8 cellular contexts compared by ENCODE assay signal in genomic region chr14:93013368-93013719, GRCh38.
DNase-seq lines count a peak whose midpoint lies in the region; ATAC-seq and TF ChIP-seq lines count a peak whose summit lies in the region.

No MANE protein-coding gene starts in this region.

- no peak for ATAC-seq in CD8-positive, alpha-beta T cell
- ATAC-seq in natural killer cell (peak in 1 of 3 donors; percentile 29), HG02973 (IDR thresholded peaks at IDR 0.05; ENCODE audit: unreplicated experiment) (no peak), GM18858 (IDR thresholded peaks at IDR 0.05; ENCODE audit: unreplicated experiment) (no peak)
- no peak for ATAC-seq in CD4-positive, alpha-beta T cell (ENCODE audit: poor library complexity)

- intact Hi-C loops in CD8-positive, alpha-beta T cell (cut with DNase I, micrococcal nuclease), result no loop called here
- intact Hi-C loops in natural killer cell (cut with micrococcal nuclease), result no loop called here
- intact Hi-C loops in CD4-positive, alpha-beta T cell (cut with DNase I, micrococcal nuclease), result no loop called here

- peaks cover 42% of the 10 kb centered on the region for H3K36me3 Mint-ChIP-seq in CD8-positive, alpha-beta T cell
- H3K36me3 Mint-ChIP-seq in natural killer cell, result no peaks in the 10 kb centered on the region
- H3K36me3 Mint-ChIP-seq in CD4-positive, alpha-beta T cell (ENCODE audit: low read depth), result peaks cover 5% of the 10 kb centered on the region

- no peak overlapping the region for H3K4me3 Mint-ChIP-seq in CD8-positive, alpha-beta T cell
- no peak overlapping the region for H3K4me3 Mint-ChIP-seq in natural killer cell
- H3K4me3 Mint-ChIP-seq in CD4-positive, alpha-beta T cell, result no peak overlapping the region

- H3K27ac Mint-ChIP-seq in CD8-positive, alpha-beta T cell, result peak overlapping the region; percentile 41
- H3K27ac Mint-ChIP-seq in natural killer cell, result peak overlapping the region; percentile 18 to 79
- H3K27ac Mint-ChIP-seq in CD4-positive, alpha-beta T cell, result no peak overlapping the region

- H3K27ac ChIP-seq in CD8-positive, alpha-beta T cell (ENCODE audit: low read depth, low read length), result no peak overlapping the region
- H3K27ac ChIP-seq in HEK293 (ENCODE audit: extremely low read depth, low read depth, low read length), result no peak overlapping the region
- H3K27ac ChIP-seq in CD4-positive, alpha-beta T cell (ENCODE audit: low read depth, low read length), result no peak overlapping the region

- peaks cover 42% of the 10 kb centered on the region for H3K4me1 Mint-ChIP-seq in CD8-positive, alpha-beta T cell (ENCODE audit: low read depth)
- peaks cover 30 to 53% of the 10 kb centered on the region in 2 donors for H3K4me1 Mint-ChIP-seq in natural killer cell
- peaks cover 10% of the 10 kb centered on the region for H3K4me1 Mint-ChIP-seq in CD4-positive, alpha-beta T cell (ENCODE audit: low read depth)

- H3K9me3 ChIP-seq in CD8-positive, alpha-beta T cell (ENCODE audit: low read length), result no peaks in the 10 kb centered on the region
- H3K9me3 ChIP-seq in HEK293 (ENCODE audit: control insufficient read depth, insufficient read depth, low read depth, low read length) (no peaks in the 10 kb centered on the region), adipocyte (ENCODE audit: control insufficient read depth, low read length) (no peaks in the 10 kb centered on the region)
- no peaks in the 10 kb centered on the region for H3K9me3 ChIP-seq in CD4-positive, alpha-beta T cell (ENCODE audit: control insufficient read depth, low read length)

- H3K4me3 ChIP-seq in CD8-positive, alpha-beta T cell (ENCODE audit: low read depth, low read length), result no peak overlapping the region
- H3K4me3 ChIP-seq in HEK293 (ENCODE audit: low read depth, low read length) (no peak overlapping the region), adipocyte (ENCODE audit: low read length) (peak overlapping the region; percentile 3)

- peaks cover 16% of the 10 kb centered on the region for H3K4me1 ChIP-seq in CD8-positive, alpha-beta T cell (ENCODE audit: insufficient read depth, low read length)
- peaks cover 5% of the 10 kb centered on the region for H3K4me1 ChIP-seq in HEK293 (ENCODE audit: control insufficient read depth, insufficient read depth, low read length)
- peaks cover 49% of the 10 kb centered on the region for H3K4me1 ChIP-seq in adipocyte (ENCODE audit: control insufficient read depth, insufficient read depth, low read length)

- H3K36me3 ChIP-seq in CD8-positive, alpha-beta T cell (ENCODE audit: insufficient read depth, low read length), result peaks cover 5% of the 10 kb centered on the region
- H3K36me3 ChIP-seq in HEK293 (ENCODE audit: control insufficient read depth in 2 of 2, insufficient read depth in 1 of 2, low read length in 2 of 2), result peaks cover 0 to 4% of the 10 kb centered on the region in 2 experiments; a peak in 1 of 3 replicates
- peaks cover 15% of the 10 kb centered on the region for H3K36me3 ChIP-seq in adipocyte (ENCODE audit: control insufficient read depth, insufficient read depth, low read length, severe bottlenecking)

- H3K9ac ChIP-seq in adipocyte (ENCODE audit: low read length), result peak overlapping the region; percentile 35

- TF ChIP-seq CTCF in CD8-positive, alpha-beta T cell (IDR thresholded peaks at IDR 0.05), result no peak
- TF ChIP-seq CTCF in HEK293 (tag by site-specific recombination; IDR thresholded peaks at IDR 0.05) (no peak), natural killer cell (IDR thresholded peaks at IDR 0.05) (no peak)
- no peak for TF ChIP-seq CTCF in CD4-positive, alpha-beta T cell (IDR thresholded peaks at IDR 0.05)

- no peak for DNase-seq in CD8-positive, alpha-beta T cell
- DNase-seq in adipocyte (ENCODE audit: low read depth) (peak; percentile 71), natural killer cell (no peak), ureter (ENCODE audit: low spot score) (no peak)
- DNase-seq in CD4-positive, alpha-beta T cell, result no peak

- POLR2A ChIA-PET in CD8-positive, alpha-beta T cell (lab: Charles Lee), result no interaction called here
- POLR2A ChIA-PET in HEK293 (lab: Yijun Ruan, JAX), result no interaction called here
- POLR2A ChIA-PET in CD4-positive, alpha-beta T cell (lab: Charles Lee), result no interaction called here

- H3K27me3 ChIP-seq in CD8-positive, alpha-beta T cell (ENCODE audit: insufficient read depth, low read length), result no peaks in the 10 kb centered on the region
- H3K27me3 ChIP-seq in adipocyte (replicated peaks; ENCODE audit: control insufficient read depth, insufficient read depth, low read length), result no peaks in the 10 kb centered on the region
- H3K27me3 ChIP-seq in CD4-positive, alpha-beta T cell (ENCODE audit: control insufficient read depth, insufficient read depth, low read length), result no peaks in the 10 kb centered on the region

- H3K27me3 Mint-ChIP-seq in CD8-positive, alpha-beta T cell (ENCODE audit: low read depth), result no peaks in the 10 kb centered on the region
- H3K27me3 Mint-ChIP-seq in natural killer cell (ENCODE audit: low read depth in 2 of 2), result no peaks in the 10 kb centered on the region
- no peaks in the 10 kb centered on the region for H3K27me3 Mint-ChIP-seq in CD4-positive, alpha-beta T cell

- CTCF ChIA-PET in CD8-positive, alpha-beta T cell (lab: Charles Lee), result interaction anchor here (1.3 kb wide), 1 partner anchor 93 kb away, joined by 3 read pairs; no protein-coding TSS in a partner anchor
- CTCF ChIA-PET in HEK293 (lab: Yijun Ruan, JAX), result no interaction called here
- CTCF ChIA-PET in CD4-positive, alpha-beta T cell (lab: Charles Lee), result no interaction called here

- no peaks in the 10 kb centered on the region for H3K9me3 Mint-ChIP-seq in CD8-positive, alpha-beta T cell
- no peaks in the 10 kb centered on the region for H3K9me3 Mint-ChIP-seq in natural killer cell
- no peaks in the 10 kb centered on the region for H3K9me3 Mint-ChIP-seq in CD4-positive, alpha-beta T cell

TF ChIP-seq in HEK293, 187 proteins besides CTCF, POLR2A, EP300 and RAD21:
- TF ChIP-seq IKZF3 (tag by site-specific recombination; IDR thresholded peaks at IDR 0.05) (no peak), GLIS1 (tag by site-specific recombination; IDR thresholded peaks at IDR 0.05) (peak; percentile 70), ZFHX2 (tag by site-specific recombination; conservative IDR thresholded peaks at IDR 0.05) (peak; percentile 50), ZNF214 (tag by site-specific recombination; IDR thresholded peaks at IDR 0.05; ENCODE audit: borderline replicate concordance) (no peak), ZBTB11 (tag by site-specific recombination; conservative IDR thresholded peaks at IDR 0.05; ENCODE audit: low read depth) (no peak), REST (tag by site-specific recombination; IDR thresholded peaks at IDR 0.05) (no peak), MEIS1 (CRISPR knock-in tag; IDR thresholded peaks at IDR 0.05; ENCODE audit: borderline replicate concordance) (no peak)
TF ChIP-seq in HEK293: peak in this region for 2.
